Comparison of ENCODE assay signal across 26 cellular contexts in the genomic region with DNA sequence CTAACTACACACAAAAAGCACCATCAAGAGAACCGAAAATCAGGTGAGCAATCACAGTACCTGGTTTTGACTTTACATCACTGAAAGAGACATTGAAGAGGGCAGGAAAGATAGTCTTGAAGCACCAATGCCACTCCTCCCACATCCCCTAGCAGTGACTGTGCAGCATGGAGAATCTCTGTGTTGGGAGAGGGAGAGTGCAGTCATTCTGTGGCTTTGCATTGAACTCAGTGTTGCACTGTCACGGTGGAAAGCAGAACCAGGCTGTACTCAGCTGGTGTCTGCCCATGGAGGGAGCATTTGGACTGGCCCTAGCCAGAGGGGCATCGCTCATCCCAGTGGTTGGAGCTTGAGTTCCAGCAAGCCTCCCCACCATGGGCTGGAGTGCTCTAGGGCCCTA. TPM values are rescaled to one million over a fixed set of nuclear protein-coding genes. Genes with fewer than 3 reads are reported as not detected.
A peak's percentile ranks its signal among the peaks of the same experiment; 100 is the strongest.
DNase-seq lines count a peak whose midpoint lies in the region; ATAC-seq lines count a peak whose summit lies in the region.
"Had no signal": no experiment of that assay in that cellular context is flagged by ENCODE, and none has a peak within 500 bp of the region (broad histone marks: within the 10 kb centered on the region; RNA-seq: fewer than 3 reads in every experiment).

No MANE protein-coding gene starts in this region.

- no peaks in the 10 kb centered on the region for H3K27me3 Mint-ChIP-seq in activated naive CD4-positive, alpha-beta T cell treated with anti-CD3 and anti-CD28 coated beads for 36 hours (ENCODE audit: low read depth)
- no peaks in the 10 kb centered on the region for H3K27me3 Mint-ChIP-seq in activated T-helper 17 cell treated with anti-CD3 and anti-CD28 coated beads, Interleukin-2, amount 50 U/mL, for 72 hours
- H3K27me3 Mint-ChIP-seq: progenitor cell of endocrine pancreas had no signal

- CTCF ChIA-PET in activated naive CD4-positive, alpha-beta T cell treated with anti-CD3 and anti-CD28 coated beads for 36 hours (lab: Charles Lee), result interaction anchor here (1.2 kb wide), 1 partner anchor 11 kb away, joined by 4 read pairs; no protein-coding TSS in a partner anchor

- intact Hi-C loops in activated naive CD4-positive, alpha-beta T cell treated with anti-CD3 and anti-CD28 coated beads for 36 hours (cut with micrococcal nuclease), result no loop called here

- H3K4me1 Mint-ChIP-seq in activated naive CD4-positive, alpha-beta T cell treated with anti-CD3 and anti-CD28 coated beads for 36 hours (ENCODE audit: low read depth), result no peaks in the 10 kb centered on the region
- no peaks in the 10 kb centered on the region for H3K4me1 Mint-ChIP-seq in activated T-helper 17 cell treated with anti-CD3 and anti-CD28 coated beads, Interleukin-2, amount 50 U/mL, for 72 hours
- H3K4me1 Mint-ChIP-seq in stimulated activated effector memory CD8-positive, alpha-beta T cell treated with anti-CD3 and anti-CD28 coated beads, Interleukin-12 subunit alpha, Interleukin-12 subunit beta, amount 100 ng/mL, for 72 hours, result no peaks in the 10 kb centered on the region

- no peaks in the 10 kb centered on the region for H3K36me3 Mint-ChIP-seq in activated naive CD4-positive, alpha-beta T cell treated with anti-CD3 and anti-CD28 coated beads for 36 hours (ENCODE audit: low read depth)
- no peaks in the 10 kb centered on the region for H3K36me3 Mint-ChIP-seq in activated T-helper 17 cell treated with anti-CD3 and anti-CD28 coated beads, Interleukin-2, amount 50 U/mL, for 72 hours (ENCODE audit: low read depth)
- no peaks in the 10 kb centered on the region for H3K36me3 Mint-ChIP-seq in stimulated activated effector memory CD8-positive, alpha-beta T cell treated with anti-CD3 and anti-CD28 coated beads, Interleukin-12 subunit alpha, Interleukin-12 subunit beta, amount 100 ng/mL, for 72 hours

- H3K27ac Mint-ChIP-seq in activated naive CD4-positive, alpha-beta T cell treated with anti-CD3 and anti-CD28 coated beads for 36 hours, result no peak overlapping the region
- H3K27ac Mint-ChIP-seq in activated T-helper 17 cell treated with anti-CD3 and anti-CD28 coated beads, Interleukin-2, amount 50 U/mL, for 72 hours, result no peak overlapping the region
- no peak overlapping the region for H3K27ac Mint-ChIP-seq in stimulated activated effector memory CD8-positive, alpha-beta T cell treated with anti-CD3 and anti-CD28 coated beads, Interleukin-12 subunit alpha, Interleukin-12 subunit beta, amount 100 ng/mL, for 72 hours
- H3K27ac Mint-ChIP-seq: T-helper 1 cell treated with Interleukin-12 subunit alpha and Interleukin-12 subunit beta and Interleukin-4 antibody, amounts not matched to agents 30 μg/mL and 1 μg/mL, for 36 hours had no signal

- ATAC-seq in activated T-helper 17 cell treated with anti-CD3 and anti-CD28 coated beads, Interleukin-2, amount 50 U/mL, for 72 hours (replicated peaks), result peak; percentile 85
- ATAC-seq in stimulated activated effector memory CD8-positive, alpha-beta T cell treated with anti-CD3 and anti-CD28 coated beads, Interleukin-12 subunit alpha, Interleukin-12 subunit beta, amount 100 ng/mL, for 72 hours, result peak; percentile 51
- ATAC-seq in HG03039 (IDR thresholded peaks at IDR 0.05; ENCODE audit: unreplicated experiment), result no peak
- no peak for ATAC-seq in GM18873 (IDR thresholded peaks at IDR 0.05; ENCODE audit: low FRiP score, unreplicated experiment)
- ATAC-seq: Panc1 had no signal

- H3K9me3 Mint-ChIP-seq in activated naive CD4-positive, alpha-beta T cell treated with anti-CD3 and anti-CD28 coated beads for 36 hours, result no peaks in the 10 kb centered on the region
- H3K9me3 Mint-ChIP-seq in activated T-helper 17 cell treated with anti-CD3 and anti-CD28 coated beads, Interleukin-2, amount 50 U/mL, for 72 hours, result no peaks in the 10 kb centered on the region
- no peaks in the 10 kb centered on the region for H3K9me3 Mint-ChIP-seq in stimulated activated effector memory CD8-positive, alpha-beta T cell treated with anti-CD3 and anti-CD28 coated beads, Interleukin-12 subunit alpha, Interleukin-12 subunit beta, amount 100 ng/mL, for 72 hours
- H3K9me3 Mint-ChIP-seq: T-helper 1 cell treated with Interleukin-12 subunit alpha and Interleukin-12 subunit beta and Interleukin-4 antibody, amounts not matched to agents 30 μg/mL and 1 μg/mL, for 36 hours had no signal

- H3K4me3 Mint-ChIP-seq in activated naive CD4-positive, alpha-beta T cell treated with anti-CD3 and anti-CD28 coated beads for 36 hours, result no peak overlapping the region
- H3K4me3 Mint-ChIP-seq in activated T-helper 17 cell treated with anti-CD3 and anti-CD28 coated beads, Interleukin-2, amount 50 U/mL, for 72 hours, result no peak overlapping the region
- H3K4me3 Mint-ChIP-seq in stimulated activated effector memory CD8-positive, alpha-beta T cell treated with anti-CD3 and anti-CD28 coated beads, Interleukin-12 subunit alpha, Interleukin-12 subunit beta, amount 100 ng/mL, for 72 hours, result no peak overlapping the region
- H3K4me3 Mint-ChIP-seq: T-helper 1 cell treated with Interleukin-12 subunit alpha and Interleukin-12 subunit beta and Interleukin-4 antibody, amounts not matched to agents 30 μg/mL and 1 μg/mL, for 36 hours had no signal

- peak; percentile 20 for DNase-seq in activated naive CD4-positive, alpha-beta T cell treated with anti-CD3 and anti-CD28 coated beads for 36 hours
- no peak for DNase-seq in activated naive CD4-positive, alpha-beta T cell treated with Interleukin-2 at 50 U/mL for 16 hours
- DNase-seq in MV-4-11 (lab: John Stamatoyannopoulos, UW) (peak; percentile 42), SHP77 treated with DMSO at 0.1 percent for 48 hours (lab: John Stamatoyannopoulos, UW) (no peak)
- DNase-seq in stimulated activated effector memory CD8-positive, alpha-beta T cell treated with anti-CD3 and anti-CD28 coated beads, Interleukin-12 subunit alpha, Interleukin-12 subunit beta, amount 100 ng/mL, for 72 hours (ENCODE audit: low spot score in 2 of 2), result no peak
- DNase-seq: ACHN; activated CD4-positive, alpha-beta T cell treated with anti-CD3 and anti-CD28 coated beads, Interleukin-2, amount 50 U/mL, for 4 hours; activated gamma-delta T cell; Caco-2; DMS79 treated with DMSO at 0.1 percent for 48 hours; effector memory CD4-positive, alpha-beta T cell; erythroblast; HCEC 1CT; head of caudate nucleus; mammary epithelial cell; NCI-H1417 treated with DMSO at 0.1 percent for 48 hours; NCI-H774; SJCRH30; uterus; WERI-Rb-1 had no signal

RNA-seq across cellular contexts. Expression of gene C5, which starts 40.4 kb away (rescaled TPM):
- 1 to 10 TPM in 1 of 2 experiments, under 1 TPM in 1; 0.99 to 1.6 TPM for total RNA-seq in activated naive CD4-positive, alpha-beta T cell treated with anti-CD3 and anti-CD28 coated beads for 36 hours
- 1 to 10 TPM; 1.7 to 1.8 TPM for total RNA-seq in activated T-helper 17 cell treated with anti-CD3 and anti-CD28 coated beads, Interleukin-2, amount 50 U/mL, for 72 hours

Comparison
In these comparisons a context has a peak if more than half of its experiments do, and no peak if none do; other contexts are left out.
1. DNase-seq: peak in activated naive CD4-positive, alpha-beta T cell treated with anti-CD3 and anti-CD28 coated beads for 36 hours (single experiment) and MV-4-11 (single experiment); none in activated naive CD4-positive, alpha-beta T cell treated with Interleukin-2 at 50 U/mL for 16 hours (single experiment), stimulated activated effector memory CD8-positive, alpha-beta T cell treated with anti-CD3 and anti-CD28 coated beads, Interleukin-12 subunit alpha, Interleukin-12 subunit beta, amount 100 ng/mL, for 72 hours (0 of 2) and SHP77 treated with DMSO at 0.1 percent for 48 hours (single experiment).
2. ATAC-seq: peak in activated T-helper 17 cell treated with anti-CD3 and anti-CD28 coated beads, Interleukin-2, amount 50 U/mL, for 72 hours (single experiment) and stimulated activated effector memory CD8-positive, alpha-beta T cell treated with anti-CD3 and anti-CD28 coated beads, Interleukin-12 subunit alpha, Interleukin-12 subunit beta, amount 100 ng/mL, for 72 hours (single experiment); none in HG03039 (single experiment) and GM18873 (single experiment).